1 cellular context compared by ENCODE assay signal in the genomic region with DNA sequence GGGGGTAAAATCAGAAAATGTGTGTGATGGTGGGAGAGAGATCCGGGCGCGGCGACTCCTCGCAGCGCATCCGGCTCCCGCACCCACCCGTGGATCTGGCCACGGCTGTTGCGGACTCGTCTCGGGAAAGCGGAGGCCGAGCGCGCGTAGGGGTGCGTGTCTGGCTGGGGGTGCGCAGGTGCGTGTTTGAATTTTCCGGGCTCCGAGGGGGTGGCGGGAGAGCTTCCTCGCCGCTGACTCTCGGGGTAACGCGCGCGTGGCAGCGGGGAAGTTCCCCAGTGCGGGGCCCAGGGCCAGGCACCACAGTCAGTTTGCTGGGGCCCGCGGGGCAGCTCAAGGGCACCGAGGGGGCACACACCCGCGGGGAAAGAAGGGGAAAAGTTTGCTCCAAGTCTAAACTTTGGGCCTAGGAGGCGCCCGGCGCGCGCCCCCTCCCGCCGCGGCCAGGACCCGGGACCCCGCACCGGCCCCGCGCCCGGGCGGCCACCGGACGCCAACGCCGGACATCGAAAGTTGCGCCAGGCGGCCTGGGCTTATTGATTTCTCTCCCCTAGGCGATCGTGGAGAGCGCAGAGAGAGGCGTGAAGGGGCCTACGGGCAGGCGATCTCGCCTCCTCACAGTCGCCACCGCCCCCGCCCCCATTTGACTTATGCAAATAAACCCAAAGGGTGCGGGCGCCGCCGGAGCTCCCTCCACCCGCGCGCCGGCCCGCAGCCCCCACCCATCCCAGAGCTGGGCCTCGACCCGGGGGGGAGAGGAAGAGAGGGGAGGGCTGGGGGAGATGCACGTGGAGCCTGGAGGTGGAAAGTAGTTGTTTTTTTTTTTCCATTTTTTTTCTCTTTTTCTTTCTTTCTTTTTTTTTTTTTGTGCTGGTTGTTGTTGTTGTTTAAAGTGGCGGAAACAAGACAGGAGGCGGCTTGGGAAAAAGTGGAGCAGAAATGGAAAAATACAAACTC.
TF ChIP-seq lines count a peak whose summit lies in the region.

No MANE protein-coding gene starts in this region.

TF ChIP-seq in HCT116, 20 proteins besides CTCF, POLR2A, EP300 and RAD21 (continued from another document):
- TF ChIP-seq ZBTB33 (IDR thresholded peaks at IDR 0.05; ENCODE audit: extremely low read depth, insufficient replicate concordance, low read length): no peak
- TF ChIP-seq FOSL1 (IDR thresholded peaks at IDR 0.05; ENCODE audit: low read depth): no peak
- no peak for TF ChIP-seq EZH2phosphoT487 (IDR thresholded peaks at IDR 0.05; ENCODE audit: borderline replicate concordance)
- no peak for TF ChIP-seq ATF3 (IDR thresholded peaks at IDR 0.05)
- TF ChIP-seq POLR2AphosphoS5 (IDR thresholded peaks at IDR 0.05; ENCODE audit: low read depth, low read length): no peak
- no peak for TF ChIP-seq EZH2 (IDR thresholded peaks at IDR 0.05)
- TF ChIP-seq SP1 (IDR thresholded peaks at IDR 0.05; ENCODE audit: low read depth): no peak
- TF ChIP-seq YY1 (IDR thresholded peaks at IDR 0.05; ENCODE audit: extremely low read depth, insufficient replicate concordance, low read depth, low read length): no peak
- no peak for TF ChIP-seq REST (IDR thresholded peaks at IDR 0.05; ENCODE audit: low read depth)
- no peak; the same call in 1 of the 2 replicates for TF ChIP-seq ZFX (IDR thresholded peaks at IDR 0.05)
- no peak for TF ChIP-seq TCF7L2 (IDR thresholded peaks at IDR 0.05; ENCODE audit: borderline replicate concordance, extremely low read depth, insufficient read depth, insufficient read length)
- no peak for TF ChIP-seq ZNF274 (IDR thresholded peaks at IDR 0.05; ENCODE audit: low read depth, low read length)
- no peak for TF ChIP-seq CBX3 (IDR thresholded peaks at IDR 0.05; ENCODE audit: low read depth)
TF ChIP-seq in HCT116: peak in this region for 0.
